ENCODE assay signal across 2 cellular contexts in genomic region chr2:205357732-205358131, GRCh38.
TF ChIP-seq lines count a peak whose summit lies in the region.

No MANE protein-coding gene starts in this region.

TF ChIP-seq in HEK293, 187 proteins besides CTCF, POLR2A, EP300 and RAD21:
- TF ChIP-seq ZNF138 (tag by site-specific recombination; IDR thresholded peaks at IDR 0.05; ENCODE audit: borderline replicate concordance), result no peak
- no peak for TF ChIP-seq ZNF513 (tag by site-specific recombination; IDR thresholded peaks at IDR 0.05)
- TF ChIP-seq RBAK (tag by site-specific recombination; IDR thresholded peaks at IDR 0.05), result no peak
- no peak for TF ChIP-seq ZNF341 (tag by site-specific recombination; IDR thresholded peaks at IDR 0.05; ENCODE audit: low read depth)
- no peak for TF ChIP-seq ZNF202 (tag by site-specific recombination; IDR thresholded peaks at IDR 0.05; ENCODE audit: borderline replicate concordance)
- TF ChIP-seq SALL2 (tag by site-specific recombination; IDR thresholded peaks at IDR 0.05; ENCODE audit: borderline replicate concordance), result no peak
- TF ChIP-seq ATF2 (tag by site-specific recombination; IDR thresholded peaks at IDR 0.05; ENCODE audit: low read depth), result peak; percentile 29; the same call in 1 of the 2 replicates

TF ChIP-seq in H1, 55 proteins besides CTCF, POLR2A, EP300 and RAD21:
- TF ChIP-seq POU5F1 (IDR thresholded peaks at IDR 0.05; ENCODE audit: low read depth, low read length) (no peak), TCF12 (IDR thresholded peaks at IDR 0.05; ENCODE audit: low read depth, low read length) (no peak), CTBP2 (IDR thresholded peaks at IDR 0.05; ENCODE audit: borderline replicate concordance, insufficient read depth, insufficient read length, low read length) (no peak), BACH1 (IDR thresholded peaks at IDR 0.05; ENCODE audit: low read length) (0 out of 2 replicates have a peak, but pooled peaks have one; percentile 21), TAF7 (optimal IDR thresholded peaks at IDR 0.05; ENCODE audit: borderline replicate concordance, low read depth, low read length) (no peak), PHF8 (conservative IDR thresholded peaks at IDR 0.05; ENCODE audit: low read depth, low read length) (no peak), TEAD4 (IDR thresholded peaks at IDR 0.05; ENCODE audit: low read depth, low read length) (peak; percentile 42; the same call in 1 of the 2 replicates), KDM1A (IDR thresholded peaks at IDR 0.05; ENCODE audit: borderline replicate concordance, low read length) (peak; percentile 17; the same call in 1 of the 2 replicates)
